ENCODE assay signal across 14 cellular contexts in genomic region chr4:128358231-128358902, GRCh38.
DNase-seq lines count a peak whose midpoint lies in the region; ATAC-seq and TF ChIP-seq lines count a peak whose summit lies in the region.
"Had no signal": no experiment of that assay in that cellular context is flagged by ENCODE, and none has a peak within 500 bp of the region (broad histone marks: within the 10 kb centered on the region; RNA-seq: fewer than 3 reads in every experiment).

No MANE protein-coding gene starts in this region.

- peaks cover 41% of the 10 kb centered on the region for H3K4me1 ChIP-seq in mesodermal cell (ENCODE audit: control insufficient read depth, insufficient read depth, low read length, poor library complexity, severe bottlenecking)
- H3K4me1 ChIP-seq: vagina had no signal

- WGBS in mesodermal cell (ENCODE audit: insufficient coverage in 2 of 2), 2 experiments = 88 to 96% methylated on average over 7 of the region's 7 CpGs

- DNase-seq in AG09319 (ENCODE audit: extremely low read depth, low read depth) (peak; percentile 91), M059J (ENCODE audit: low read depth) (peak; percentile 82), epithelial cell of esophagus (ENCODE audit: low read depth) (peak; percentile 51), NOMO-1 treated with dmso at 0.1 percent for 144 hours (lab: John Stamatoyannopoulos, UW; ENCODE audit: unreplicated experiment) (no peak)
- DNase-seq in activated CD4-positive, alpha-beta T cell treated with anti-CD3 and anti-CD28 coated beads for 48 hours = no peak
- no peak for DNase-seq in stimulated activated naive CD4-positive, alpha-beta T cell (lab: John Stamatoyannopoulos, UW)
- DNase-seq: activated CD4-positive, alpha-beta T cell treated with anti-CD3 and anti-CD28 coated beads for 1 hour; activated gamma-delta T cell; kidney glomerular epithelial cell had no signal

- no peak overlapping the region for H3K4me3 ChIP-seq in epithelial cell of esophagus (ENCODE audit: low read length)
- H3K4me3 ChIP-seq in mesodermal cell (ENCODE audit: extremely low read depth, insufficient read depth, low read length, poor library complexity, severe bottlenecking) = no peak overlapping the region
- H3K4me3 ChIP-seq: GM12878, vagina had no signal

- ATAC-seq in GM18517 (IDR thresholded peaks at IDR 0.05; ENCODE audit: unreplicated experiment) = no peak
- ATAC-seq: Panc1 had no signal

- no peaks in the 10 kb centered on the region for H3K36me3 ChIP-seq in mesodermal cell (ENCODE audit: control insufficient read depth, insufficient read depth, low read length)
- H3K36me3 ChIP-seq: vagina had no signal

- peaks cover 12% of the 10 kb centered on the region for H3K9me3 ChIP-seq in mesodermal cell (ENCODE audit: control insufficient read depth, low read length)
- H3K9me3 ChIP-seq: vagina had no signal

- TF ChIP-seq CTCF in AG09319 (IDR thresholded peaks at IDR 0.05; ENCODE audit: low read depth, low read length) (no peak), epithelial cell of esophagus (IDR thresholded peaks at IDR 0.05; ENCODE audit: insufficient read depth, low read depth, low read length, missing control alignments) (no peak)

- H3K27ac ChIP-seq in mesodermal cell (ENCODE audit: low read depth, low read length, severe bottlenecking) = peak overlapping the region; percentile 71
- H3K27ac ChIP-seq: vagina had no signal

Comparison
In these comparisons a context has a peak if more than half of its experiments do, and no peak if none do; other contexts are left out.
1. DNase-seq: peak in AG09319 (single experiment), M059J (single experiment) and epithelial cell of esophagus (single experiment); none in activated CD4-positive, alpha-beta T cell treated with anti-CD3 and anti-CD28 coated beads for 48 hours (single experiment), stimulated activated naive CD4-positive, alpha-beta T cell (0 of 6) and NOMO-1 treated with dmso at 0.1 percent for 144 hours (single experiment).